ENCODE assay signal across 13 cellular contexts in genomic region chr20:36097331-36097730, GRCh38. TPM values are rescaled to one million over a fixed set of nuclear protein-coding genes. Genes with fewer than 3 reads are reported as not detected.
DNase-seq lines count a peak whose midpoint lies in the region; ATAC-seq and TF ChIP-seq lines count a peak whose summit lies in the region.
"Had no signal": no experiment of that assay in that cellular context is flagged by ENCODE, and none has a peak within 500 bp of the region (broad histone marks: within the 10 kb centered on the region; RNA-seq: fewer than 3 reads in every experiment).

No MANE protein-coding gene starts in this region.

- no peaks in the 10 kb centered on the region for H3K36me3 Mint-ChIP-seq in GM23338 (ENCODE audit: low read depth)
- H3K36me3 Mint-ChIP-seq in endothelial cell (ENCODE audit: low read depth, unreplicated experiment), result peaks cover 7% of the 10 kb centered on the region

- H4K20me1 ChIP-seq in GM23338 (replicated peaks; ENCODE audit: insufficient read depth), result peaks cover 14% of the 10 kb centered on the region

- ATAC-seq in GM23338 (no peak), GM21528 (IDR thresholded peaks at IDR 0.05; ENCODE audit: low FRiP score, unreplicated experiment) (no peak)
- ATAC-seq: heart right ventricle; naive thymus-derived CD8-positive, alpha-beta T cell had no signal

- H3K27ac Mint-ChIP-seq in GM23338 (no peak overlapping the region), endothelial cell (ENCODE audit: unreplicated experiment) (no peak overlapping the region)

- H3K9me3 ChIP-seq in ascending aorta (no peaks in the 10 kb centered on the region), stomach (no peaks in the 10 kb centered on the region), tibial nerve (no peaks in the 10 kb centered on the region)
- H3K9me3 ChIP-seq: heart right ventricle had no signal

- no peak for TF ChIP-seq CTCF in GM23338 (conservative IDR thresholded peaks at IDR 0.05; ENCODE audit: low read depth in 2 of 2)
- no peak for TF ChIP-seq CTCF in ascending aorta (IDR thresholded peaks at IDR 0.05)
- TF ChIP-seq CTCF in stomach (IDR thresholded peaks at IDR 0.05), result no peak
- no peak for TF ChIP-seq CTCF in tibial nerve (IDR thresholded peaks at IDR 0.05)
- no peak for TF ChIP-seq CTCF in endothelial cell (IDR thresholded peaks at IDR 0.05; ENCODE audit: unreplicated experiment)

- intact Hi-C loops in ascending aorta (cut with DNase I), result no loop called here
- intact Hi-C loops in stomach (cut with DNase I; ENCODE audit: low total_unique reads), result no loop called here

- peaks cover 27% of the 10 kb centered on the region for H3K4me1 ChIP-seq in GM23338 (ENCODE audit: insufficient read depth)
- H3K4me1 ChIP-seq in ascending aorta, result peaks cover 0 to 24% of the 10 kb centered on the region in 2 donors
- H3K4me1 ChIP-seq in stomach, result peaks cover 52 to 85% (median 78%) of the 10 kb centered on the region in 4 donors
- H3K4me1 ChIP-seq in tibial nerve, result peaks cover 0 to 54% (median 22%) of the 10 kb centered on the region in 4 donors

- peak overlapping the region; percentile 56 for H3K4me2 ChIP-seq in GM23338

- H3K9me2 ChIP-seq in GM23338 (ENCODE audit: insufficient read depth), result no peaks in the 10 kb centered on the region

- H3K4me3 ChIP-seq in GM23338, result peak overlapping the region; percentile 19; the same call in 1 of the 2 replicates
- no peak overlapping the region for H3K4me3 ChIP-seq in ascending aorta
- H3K4me3 ChIP-seq in stomach, result no peak overlapping the region
- H3K4me3 ChIP-seq in tibial nerve, result no peak overlapping the region
- H3K4me3 ChIP-seq: heart right ventricle had no signal

- no peak overlapping the region for H2AFZ ChIP-seq in GM23338

- H3K4me3 Mint-ChIP-seq in GM23338, result peak overlapping the region; percentile 16; the same call in 1 of the 3 replicates
- H3K4me3 Mint-ChIP-seq in endothelial cell (ENCODE audit: unreplicated experiment), result no peak overlapping the region
- H3K4me3 Mint-ChIP-seq: naive thymus-derived CD8-positive, alpha-beta T cell had no signal

- peaks cover 7% of the 10 kb centered on the region for H3F3A ChIP-seq in GM23338 (replicated peaks; ENCODE audit: low read depth)

- H3K4me1 Mint-ChIP-seq in GM23338 (peaks cover 37% of the 10 kb centered on the region), endothelial cell (ENCODE audit: unreplicated experiment) (peaks cover 31% of the 10 kb centered on the region)

- H3K27me3 Mint-ChIP-seq in GM23338 (ENCODE audit: insufficient read depth, low read depth, poor library complexity) (peaks cover 85% of the 10 kb centered on the region), endothelial cell (ENCODE audit: unreplicated experiment) (peaks cover 12% of the 10 kb centered on the region)

- peaks cover 84% of the 10 kb centered on the region for H3K27me3 ChIP-seq in GM23338 (ENCODE audit: insufficient read depth)
- no peaks in the 10 kb centered on the region for H3K27me3 ChIP-seq in ascending aorta
- peaks cover 0 to 15% (median 4%) of the 10 kb centered on the region in 3 donors for H3K27me3 ChIP-seq in stomach
- peaks cover 0 to 10% of the 10 kb centered on the region in 2 donors for H3K27me3 ChIP-seq in tibial nerve

- H3K27ac ChIP-seq in GM23338 (ENCODE audit: low read depth) (no peak overlapping the region), ascending aorta (peak overlapping the region; percentile 40 to 68), stomach (peak overlapping the region; percentile 72 to 93 (median 89)), tibial nerve (peak overlapping the region in 2 of 4 donors; percentile 23 to 58)

- H3K36me3 ChIP-seq in GM23338 (ENCODE audit: insufficient read depth) (no peaks in the 10 kb centered on the region), ascending aorta (no peaks in the 10 kb centered on the region), stomach (no peaks in the 10 kb centered on the region), tibial nerve (no peaks in the 10 kb centered on the region)
- H3K36me3 ChIP-seq: heart right ventricle had no signal

- WGBS in stomach, 5 donors, result 32 to 58% (median 50%) methylated on average over 2 of the region's 2 CpGs
- 54 to 56% methylated on average over 2 of the region's 2 CpGs for WGBS in tibial nerve, 2 donors

- TF ChIP-seq EP300 in stomach (IDR thresholded peaks at IDR 0.05) (no peak), tibial nerve (IDR thresholded peaks at IDR 0.05) (no peak)

- TF ChIP-seq POLR2A in stomach (IDR thresholded peaks at IDR 0.05) (no peak), tibial nerve (IDR thresholded peaks at IDR 0.05) (no peak)

- H3K9me3 Mint-ChIP-seq in GM23338 (peaks cover 3% of the 10 kb centered on the region; the same call in 1 of the 3 replicates), endothelial cell (ENCODE audit: unreplicated experiment) (no peaks in the 10 kb centered on the region)
- H3K9me3 Mint-ChIP-seq: naive thymus-derived CD8-positive, alpha-beta T cell had no signal

- no peaks in the 10 kb centered on the region for H3K79me2 ChIP-seq in GM23338 (replicated peaks; ENCODE audit: insufficient read depth)

- DNase-seq in GM23338 (ENCODE audit: low spot score) (no peak), ascending aorta (ENCODE audit: low spot score in 2 of 2) (no peak), hepatic stellate cell (ENCODE audit: low spot score) (peak; percentile 53), stomach (no peak), tibial nerve (ENCODE audit: low spot score in 2 of 2) (no peak), COR-L47 (lab: John Stamatoyannopoulos, UW) (no peak), endothelial cell (ENCODE audit: low spot score) (no peak)
- DNase-seq: DMS79; heart right ventricle; naive thymus-derived CD8-positive, alpha-beta T cell; stimulated activated CD4-positive, alpha-beta T cell treated with anti-CD3 and anti-CD28 coated beads, Interleukin-2, amount 100 ng/mL, for 48 hours; T-helper 1 cell had no signal

TF ChIP-seq in GM23338, 12 proteins besides CTCF, POLR2A, EP300 and RAD21 (continues in another document):
- no peak for TF ChIP-seq CREB1 (CRISPR knock-in tag; IDR thresholded peaks at IDR 0.05; ENCODE audit: low read depth)
- no peak for TF ChIP-seq EZH2phosphoT487 (IDR thresholded peaks at IDR 0.05; ENCODE audit: unreplicated experiment)
- no peak for TF ChIP-seq STAT1 (IDR thresholded peaks at IDR 0.05; ENCODE audit: unreplicated experiment)
- TF ChIP-seq NANOG (IDR thresholded peaks at IDR 0.05; ENCODE audit: borderline replicate concordance), result no peak

RNA-seq across cellular contexts. Expression of gene EPB41L1, which starts 57.2 kb away (rescaled TPM):
- 33.1 and 48.7 TPM in 2 replicates for total RNA-seq in GM23338 (2014; rRNA removed; shearing (Covaris generic))
- polyA plus RNA-seq in GM23338 (2016; fragmentation: Nextera tagmentation; extraction: Ambion mirVana) (24.1 and 29.9 TPM in 2 replicates), stomach (10 to 100 TPM; 25.9 to 36.0 (median 29.5) TPM)
- total RNA-seq in ascending aorta (16.7 TPM), stomach (100 to 1,000 TPM in 2 of 5 donors, 10 to 100 TPM in 3; 40.2 to 271 (median 99.2) TPM), tibial nerve (10 to 100 TPM; 19.9 to 55.3 (median 30.8) TPM), endothelial cell (ENCODE audit: unreplicated experiment) (19.3 TPM)
